ENCODE assay signal across 25 cellular contexts in genomic region chr5:150183436-150183835, GRCh38. TPM values are rescaled to one million over a fixed set of nuclear protein-coding genes. Genes with fewer than 3 reads are reported as not detected.
"Had no signal": no experiment of that assay in that cellular context is flagged by ENCODE, and none has a peak within 500 bp of the region (broad histone marks: within the 10 kb centered on the region; RNA-seq: fewer than 3 reads in every experiment).

No MANE protein-coding gene starts in this region.

- H3K27ac Mint-ChIP-seq: IgD-negative memory B cell had no signal

- H3K27ac ChIP-seq: HL-60, KMS-11, RWPE1 had no signal

- H3K9ac ChIP-seq: KMS-11, SK-N-SH had no signal

- H3K4me3 ChIP-seq: K562 had no signal

- H3K4me1 Mint-ChIP-seq: IgD-negative memory B cell had no signal

- H3K4me3 Mint-ChIP-seq: IgD-negative memory B cell had no signal

- ATAC-seq: K562 had no signal

- DNase-seq: Kasumi-1, MM.1S, NCI-H1105, NCI-H1417, NCI-H1436 treated with DMSO at 0.1 percent for 48 hours, NCI-H1694 treated with DMSO at 0.1 percent for 48 hours, NCI-H1930, NCI-H2081, NCI-H2107, NCI-H226, NCI-H446, NCI-H510A, NCI-H524 treated with DMSO at 0.1 percent for 48 hours, NCI-H69, NCI-H774, SHP77, SK-N-SH, SW 1271 had no signal

- H3K9me3 ChIP-seq: SK-N-SH had no signal

- H3K9me3 Mint-ChIP-seq: IgD-negative memory B cell had no signal

RNA-seq across cellular contexts. Expression of gene SLC6A7, which starts 6.4 kb away (rescaled TPM):
- total RNA-seq: K562, M059J, SK-MEL-5 had no signal

RNA-seq across cellular contexts. Expression of gene CDX1, which starts 16.9 kb away (rescaled TPM):
- total RNA-seq: M059J, SK-MEL-5 had no signal
